2 cellular contexts compared by ENCODE assay signal in genomic region chr20:31676534-31677030, GRCh38.
A peak's percentile ranks its signal among the peaks of the same experiment; 100 is the strongest.
TF ChIP-seq lines count a peak whose summit lies in the region.

No MANE protein-coding gene starts in this region.

TF ChIP-seq in K562, 482 proteins besides CTCF, POLR2A, EP300 and RAD21 (continues in another document):
- 0 out of 2 replicates have a peak, but pooled peaks have one; percentile 23 for TF ChIP-seq ZNF3 (CRISPR knock-in tag; IDR thresholded peaks at IDR 0.05)
- peak; percentile 46; the same call in 1 of the 2 replicates for TF ChIP-seq GATAD2A (IDR thresholded peaks at IDR 0.05)
- TF ChIP-seq SMAD4 (CRISPR knock-in tag; conservative IDR thresholded peaks at IDR 0.05): peak; percentile 41; the same call in 1 of the 2 replicates
- TF ChIP-seq ZNF780A (CRISPR knock-in tag; IDR thresholded peaks at IDR 0.05): 0 out of 2 replicates have a peak, but pooled peaks have one; percentile 13
- TF ChIP-seq KLF6 (CRISPR knock-in tag; IDR thresholded peaks at IDR 0.05; ENCODE audit: borderline replicate concordance): 0 out of 2 replicates have a peak, but pooled peaks have one; percentile 19
- no peak for TF ChIP-seq XRCC3 (IDR thresholded peaks at IDR 0.05)
- TF ChIP-seq DMBX1 (CRISPR knock-in tag; IDR thresholded peaks at IDR 0.05; ENCODE audit: borderline replicate concordance): peak; percentile 63; the same call in 1 of the 2 replicates
- peak; percentile 13; the same call in 1 of the 2 replicates for TF ChIP-seq HDAC2 (IDR thresholded peaks at IDR 0.05)
- no peak for TF ChIP-seq ID3 (CRISPR knock-in tag; IDR thresholded peaks at IDR 0.05)
- peak; percentile 28; the same call in 1 of the 2 replicates for TF ChIP-seq ID3 (tag; IDR thresholded peaks at IDR 0.05)
- TF ChIP-seq IRF9 (tag; IDR thresholded peaks at IDR 0.05): 0 out of 2 replicates have a peak, but pooled peaks have one; percentile 34
- TF ChIP-seq NR4A1 (CRISPR knock-in tag; IDR thresholded peaks at IDR 0.05): peak; percentile 25; the same call in 1 of the 2 replicates
- TF ChIP-seq NR4A1 (tag; IDR thresholded peaks at IDR 0.05): no peak
- TF ChIP-seq E2F1 (CRISPR knock-in tag; IDR thresholded peaks at IDR 0.05): 0 out of 2 replicates have a peak, but pooled peaks have one; percentile 49
- TF ChIP-seq ZNF583 (CRISPR knock-in tag; IDR thresholded peaks at IDR 0.05): 0 out of 2 replicates have a peak, but pooled peaks have one; percentile 60
- peak; percentile 23; the same call in 1 of the 2 replicates for TF ChIP-seq ZNF311 (CRISPR knock-in tag; IDR thresholded peaks at IDR 0.05)
- peak; percentile 26 for TF ChIP-seq BRD9 (IDR thresholded peaks at IDR 0.05; ENCODE audit: low read depth, partially characterized antibody)
- TF ChIP-seq ZNF76 (CRISPR knock-in tag; IDR thresholded peaks at IDR 0.05; ENCODE audit: borderline replicate concordance): no peak
- TF ChIP-seq ZBTB9 (CRISPR knock-in tag; IDR thresholded peaks at IDR 0.05): peak; percentile 25; the same call in 1 of the 2 replicates
- TF ChIP-seq ZNF740 (CRISPR knock-in tag; IDR thresholded peaks at IDR 0.05): 0 out of 2 replicates have a peak, but pooled peaks have one; percentile 9
- TF ChIP-seq ZNF740 (tag; IDR thresholded peaks at IDR 0.05): 0 out of 4 replicates have a peak, but pooled peaks of 1 of the 2 experiments have one; percentile 33
- peak; percentile 94 for TF ChIP-seq WHSC1 (IDR thresholded peaks at IDR 0.05; ENCODE audit: low read length)
- no peak for TF ChIP-seq DACH1 (IDR thresholded peaks at IDR 0.05; ENCODE audit: partially characterized antibody)
- 0 out of 2 replicates have a peak, but pooled peaks have one; percentile 19 for TF ChIP-seq NFRKB (IDR thresholded peaks at IDR 0.05; ENCODE audit: low read depth)
- 0 out of 2 replicates have a peak, but pooled peaks have one; percentile 33 for TF ChIP-seq ERF (CRISPR knock-in tag; IDR thresholded peaks at IDR 0.05)
- TF ChIP-seq PTTG1 (tag; IDR thresholded peaks at IDR 0.05; ENCODE audit: low read depth): 0 out of 2 replicates have a peak, but pooled peaks have one; percentile 39
- TF ChIP-seq ZKSCAN1 (IDR thresholded peaks at IDR 0.05; ENCODE audit: low read depth, low read length): peak; percentile 80; the same call in 1 of the 2 replicates
- no peak for TF ChIP-seq ARID3A (IDR thresholded peaks at IDR 0.05; ENCODE audit: borderline replicate concordance, low read depth, low read length)
- no peak for TF ChIP-seq DNMT1 (IDR thresholded peaks at IDR 0.05)

TF ChIP-seq in SK-N-SH treated with all-trans-retinoic acid at 6 μM for 48 hours, 23 proteins besides CTCF, POLR2A, EP300 and RAD21:
- TF ChIP-seq CSDC2 (CRISPR knock-in tag; IDR thresholded peaks at IDR 0.05) (no peak), GLIS3 (CRISPR knock-in tag; IDR thresholded peaks at IDR 0.05) (no peak), RARB (CRISPR knock-in tag; IDR thresholded peaks at IDR 0.05) (no peak)
